17 cellular contexts compared by ENCODE assay signal in the genomic region with DNA sequence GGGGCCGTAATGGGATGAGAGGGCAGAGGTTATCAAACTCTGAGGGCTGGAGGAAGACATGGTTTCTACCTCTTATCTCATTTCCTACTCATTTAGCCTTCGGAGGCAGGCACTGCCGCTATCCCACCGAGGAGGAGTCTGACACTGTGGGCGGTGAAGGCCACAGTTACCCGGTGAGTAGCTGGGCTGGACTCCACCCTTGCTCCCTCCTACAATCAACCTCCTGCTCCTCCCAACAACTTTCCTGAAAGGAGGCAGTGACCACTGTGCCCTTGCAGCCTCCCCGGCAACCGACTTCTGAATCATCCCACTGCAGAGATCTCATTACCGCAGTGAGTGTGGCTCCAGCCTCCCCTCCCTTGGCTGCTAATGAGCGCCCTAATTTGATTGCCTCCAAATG. TPM values are rescaled to one million over a fixed set of nuclear protein-coding genes. Genes with fewer than 3 reads are reported as not detected.
"Had no signal": no experiment of that assay in that cellular context is flagged by ENCODE, and none has a peak within 500 bp of the region (broad histone marks: within the 10 kb centered on the region; RNA-seq: fewer than 3 reads in every experiment).

No MANE protein-coding gene starts in this region.

RNA-seq across cellular contexts. Expression of gene FAM25C, which starts 35.3 kb away (rescaled TPM):
- total RNA-seq: activated CD4-positive, alpha-beta T cell treated with anti-CD3 and anti-CD28 coated beads for 36 hours; activated CD4-positive, alpha-beta T cell treated with anti-CD3 and anti-CD28 coated beads, Interleukin-2, amount 10 ng/mL, durations not matched to agents 7 days and 5 days; activated CD8-positive, alpha-beta T cell treated with anti-CD3 and anti-CD28 coated beads, Interleukin-2, amount 10 ng/mL, durations not matched to agents 7 days and 5 days; activated naive CD8-positive, alpha-beta T cell treated with anti-CD3 and anti-CD28 coated beads, Interleukin-2, amount 10 ng/mL, durations not matched to agents 7 days and 5 days; activated T-helper 2 cell treated with anti-CD3 and anti-CD28 coated beads, Interferon-gamma antibody, Interleukin-2, Interleukin-4, amounts not matched to agents 10 μg/mL and 5 μg/mL and 100 μg/mL, durations not matched to agents 14 hours and 24 hours and 36 hours; astrocyte; body of pancreas; breast epithelium; MCF 10A; OCI-LY7; PC-9; SJSA1; T-cell; T-helper 17 cell; WTC11 had no signal
- polyA plus RNA-seq: adipose tissue, SK-N-SH had no signal

RNA-seq across cellular contexts. Expression of gene NPY4R2, which starts 45.8 kb away (rescaled TPM):
- total RNA-seq: activated CD4-positive, alpha-beta T cell treated with anti-CD3 and anti-CD28 coated beads for 36 hours; activated CD4-positive, alpha-beta T cell treated with anti-CD3 and anti-CD28 coated beads, Interleukin-2, amount 10 ng/mL, durations not matched to agents 7 days and 5 days; activated CD8-positive, alpha-beta T cell treated with anti-CD3 and anti-CD28 coated beads, Interleukin-2, amount 10 ng/mL, durations not matched to agents 7 days and 5 days; activated naive CD8-positive, alpha-beta T cell treated with anti-CD3 and anti-CD28 coated beads, Interleukin-2, amount 10 ng/mL, durations not matched to agents 7 days and 5 days; activated T-helper 2 cell treated with anti-CD3 and anti-CD28 coated beads, Interferon-gamma antibody, Interleukin-2, Interleukin-4, amounts not matched to agents 10 μg/mL and 5 μg/mL and 100 μg/mL, durations not matched to agents 14 hours and 24 hours and 36 hours; astrocyte; body of pancreas; breast epithelium; MCF 10A; OCI-LY7; PC-9; T-cell; T-helper 17 cell; WTC11 had no signal
- polyA plus RNA-seq: SK-N-SH had no signal
